Comparison of ENCODE assay signal across 14 cellular contexts in the genomic region with DNA sequence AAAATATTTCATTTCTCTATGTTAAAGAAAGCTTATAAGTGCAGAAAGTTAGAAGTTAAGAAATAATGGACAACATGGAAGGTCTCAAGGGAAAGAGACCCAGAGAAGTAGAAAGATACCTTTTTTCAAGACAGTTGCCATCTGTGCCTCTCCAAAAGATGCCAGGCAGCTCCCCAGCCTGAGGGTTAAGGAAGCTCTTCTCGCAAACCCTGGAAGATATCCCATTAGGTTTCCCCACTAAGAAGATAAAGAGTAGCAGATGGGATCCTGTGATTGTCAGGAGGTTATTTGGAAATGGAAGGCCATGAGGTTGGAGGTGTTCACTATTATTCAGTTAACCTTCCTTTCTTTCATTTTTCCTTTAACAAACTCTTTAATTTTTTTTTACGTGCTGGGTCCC.
DNase-seq lines count a peak whose midpoint lies in the region; ATAC-seq and TF ChIP-seq lines count a peak whose summit lies in the region.
"Had no signal": no experiment of that assay in that cellular context is flagged by ENCODE, and none has a peak within 500 bp of the region (broad histone marks: within the 10 kb centered on the region; RNA-seq: fewer than 3 reads in every experiment).

No MANE protein-coding gene starts in this region.

- in situ Hi-C loops in G401 (cut with HindIII; ENCODE audit: low sequenced_read_pairs): no loop called here

- DNase-seq in G401 (ENCODE audit: low spot score) (peak; percentile 76), NCI-H446 (lab: John Stamatoyannopoulos, UW) (peak; percentile 15 to 72), NCI-H82 (lab: John Stamatoyannopoulos, UW) (peak; percentile 96), endodermal cell (no peak)
- DNase-seq in stimulated activated naive B cell treated with anti-CD40 and anti-IgM and Interleukin-4, amounts not matched to agents 10 μg/mL and 1 μg/mL and 100 μg/mL, for 72 hours: no peak
- DNase-seq in activated CD4-positive, alpha-beta T cell treated with anti-CD3 and anti-CD28 coated beads, Interleukin-2, amount 50 U/mL, for 1 hour: no peak
- DNase-seq: BE2C; CD4-positive, alpha-beta memory T cell; HCEC 1CT had no signal

- no peak overlapping the region for H3K4me3 ChIP-seq in endodermal cell (ENCODE audit: low read length)
- H3K4me3 ChIP-seq: A549, K562 had no signal

- H3K27ac ChIP-seq in endodermal cell (ENCODE audit: low read depth, low read length): no peak overlapping the region
- H3K27ac ChIP-seq: A549, C4-2B had no signal

- peak overlapping the region; percentile 55 for H3K27ac Mint-ChIP-seq in endodermal cell
- no peak overlapping the region for H3K27ac Mint-ChIP-seq in stimulated activated naive B cell treated with anti-CD40 and anti-IgM and Interleukin-4, amounts not matched to agents 10 μg/mL and 1 μg/mL and 100 μg/mL, for 72 hours
- H3K27ac Mint-ChIP-seq: CD4-positive, alpha-beta memory T cell had no signal

- peaks cover 8% of the 10 kb centered on the region for H3K9me3 ChIP-seq in endodermal cell (ENCODE audit: control insufficient read depth, low read length)
- H3K9me3 ChIP-seq: BE2C had no signal

- H3K27me3 Mint-ChIP-seq in endodermal cell (ENCODE audit: insufficient read depth): no peaks in the 10 kb centered on the region
- H3K27me3 Mint-ChIP-seq in stimulated activated naive B cell treated with anti-CD40 and anti-IgM and Interleukin-4, amounts not matched to agents 10 μg/mL and 1 μg/mL and 100 μg/mL, for 72 hours: no peaks in the 10 kb centered on the region
- H3K27me3 Mint-ChIP-seq: CD4-positive, alpha-beta memory T cell had no signal

- no peak overlapping the region for H3K9ac ChIP-seq in endodermal cell (ENCODE audit: extremely low read depth, low read length, poor library complexity, severe bottlenecking)

- no peaks in the 10 kb centered on the region for H3K4me1 Mint-ChIP-seq in endodermal cell
- H3K4me1 Mint-ChIP-seq in stimulated activated naive B cell treated with anti-CD40 and anti-IgM and Interleukin-4, amounts not matched to agents 10 μg/mL and 1 μg/mL and 100 μg/mL, for 72 hours: no peaks in the 10 kb centered on the region

- 94% methylated on average over 2 of the region's 2 CpGs; no CpG with 5 or more reads in 1 of the 2 experiments for WGBS in endodermal cell (ENCODE audit: insufficient coverage in 1 of 2, insufficient read length in 1 of 2), 2 experiments

- H3K4me3 Mint-ChIP-seq in endodermal cell: no peak overlapping the region
- no peak overlapping the region for H3K4me3 Mint-ChIP-seq in stimulated activated naive B cell treated with anti-CD40 and anti-IgM and Interleukin-4, amounts not matched to agents 10 μg/mL and 1 μg/mL and 100 μg/mL, for 72 hours
- H3K4me3 Mint-ChIP-seq: CD4-positive, alpha-beta memory T cell had no signal

- no peak for ATAC-seq in GM18498 (IDR thresholded peaks at IDR 0.05; ENCODE audit: unreplicated experiment)
- no peak for ATAC-seq in stimulated activated naive B cell treated with anti-CD40 and anti-IgM and Interleukin-4, amounts not matched to agents 10 μg/mL and 1 μg/mL and 100 μg/mL, for 72 hours (replicated peaks)
- ATAC-seq in GM19023 (IDR thresholded peaks at IDR 0.05; ENCODE audit: unreplicated experiment): no peak
- ATAC-seq: A549, K562 had no signal

- H3K36me3 ChIP-seq in endodermal cell (ENCODE audit: control insufficient read depth, insufficient read depth, low read length): peaks cover 7% of the 10 kb centered on the region
- H3K36me3 ChIP-seq: BE2C had no signal

- TF ChIP-seq CTCF in endodermal cell (conservative IDR thresholded peaks at IDR 0.05): no peak

- H3K4me1 ChIP-seq in endodermal cell (ENCODE audit: control insufficient read depth, insufficient read depth, low read length): no peaks in the 10 kb centered on the region
- H3K4me1 ChIP-seq: A549, BE2C had no signal

- H3K27me3 ChIP-seq in endodermal cell (ENCODE audit: control insufficient read depth, insufficient read depth, low read length, poor library complexity, severe bottlenecking): no peaks in the 10 kb centered on the region
- H3K27me3 ChIP-seq: BE2C had no signal

- H3K9me3 Mint-ChIP-seq in endodermal cell: peaks cover 7% of the 10 kb centered on the region
- H3K9me3 Mint-ChIP-seq in stimulated activated naive B cell treated with anti-CD40 and anti-IgM and Interleukin-4, amounts not matched to agents 10 μg/mL and 1 μg/mL and 100 μg/mL, for 72 hours: peaks cover 8 to 12% of the 10 kb centered on the region in 2 donors

- H3K36me3 Mint-ChIP-seq in endodermal cell (ENCODE audit: low read depth): peaks cover 9% of the 10 kb centered on the region
- peaks cover 28 to 45% of the 10 kb centered on the region in 2 donors for H3K36me3 Mint-ChIP-seq in stimulated activated naive B cell treated with anti-CD40 and anti-IgM and Interleukin-4, amounts not matched to agents 10 μg/mL and 1 μg/mL and 100 μg/mL, for 72 hours

Comparison
In these comparisons a context has a peak if more than half of its experiments do, and no peak if none do; other contexts are left out.
1. DNase-seq: peak in G401 (single experiment), NCI-H446 (2 of 2) and NCI-H82 (single experiment); none in endodermal cell (single experiment), stimulated activated naive B cell treated with anti-CD40 and anti-IgM and Interleukin-4, amounts not matched to agents 10 μg/mL and 1 μg/mL and 100 μg/mL, for 72 hours (single experiment) and activated CD4-positive, alpha-beta T cell treated with anti-CD3 and anti-CD28 coated beads, Interleukin-2, amount 50 U/mL, for 1 hour (single experiment).